27 cellular contexts compared by ENCODE assay signal in genomic region chr3:86168512-86168911, GRCh38.
"Had no signal": no experiment of that assay in that cellular context is flagged by ENCODE, and none has a peak within 500 bp of the region (broad histone marks: within the 10 kb centered on the region; RNA-seq: fewer than 3 reads in every experiment).

No MANE protein-coding gene starts in this region.

- H3K9me3 Mint-ChIP-seq: nephron; neural progenitor cell; stimulated activated naive CD8-positive, alpha-beta T cell treated with anti-CD3 and anti-CD28 coated beads, Interleukin-15, Interleukin-2, amounts not matched to agents 100 ng/mL and 50 ng/mL, for 24 hours had no signal

- H3K27ac Mint-ChIP-seq: naive thymus-derived CD4-positive, alpha-beta T cell; nephron; neural progenitor cell; stimulated activated naive B cell treated with anti-CD40 and anti-IgM and Interleukin-4, amounts not matched to agents 10 μg/mL and 1 μg/mL and 100 μg/mL, for 72 hours; stimulated activated naive CD8-positive, alpha-beta T cell treated with anti-CD3 and anti-CD28 coated beads, Interleukin-15, Interleukin-2, amounts not matched to agents 100 ng/mL and 50 ng/mL, for 24 hours had no signal

- H3K4me1 ChIP-seq: esophagus squamous epithelium, heart right ventricle, left lung, neural progenitor cell, prostate gland, spleen, suprapubic skin, transverse colon, upper lobe of right lung, uterus had no signal

- H3K9me3 ChIP-seq: esophagus squamous epithelium, heart right ventricle, left lung, prostate gland, suprapubic skin, transverse colon, upper lobe of right lung, uterus had no signal

- H3K27me3 ChIP-seq: esophagus squamous epithelium, heart right ventricle, left lung, neural progenitor cell, spleen, suprapubic skin, transverse colon, upper lobe of right lung, uterus had no signal

- H3K4me2 ChIP-seq: neural progenitor cell had no signal

- ATAC-seq: heart right ventricle; left cardiac atrium; left lung; naive thymus-derived CD4-positive, alpha-beta T cell; right cardiac atrium; stimulated activated naive B cell treated with anti-CD40 and anti-IgM and Interleukin-4, amounts not matched to agents 10 μg/mL and 1 μg/mL and 100 μg/mL, for 72 hours; upper lobe of right lung had no signal

- H3K4me3 ChIP-seq: coronary artery, esophagus squamous epithelium, heart right ventricle, left lung, neural progenitor cell, prostate gland, skin epidermis, spleen, suprapubic skin, transverse colon, upper lobe of right lung, uterus had no signal

- H3K4me3 Mint-ChIP-seq: naive thymus-derived CD4-positive, alpha-beta T cell; nephron; neural progenitor cell; stimulated activated naive B cell treated with anti-CD40 and anti-IgM and Interleukin-4, amounts not matched to agents 10 μg/mL and 1 μg/mL and 100 μg/mL, for 72 hours; stimulated activated naive CD8-positive, alpha-beta T cell treated with anti-CD3 and anti-CD28 coated beads, Interleukin-15, Interleukin-2, amounts not matched to agents 100 ng/mL and 50 ng/mL, for 24 hours had no signal

- H3K9ac ChIP-seq: neural progenitor cell had no signal

- H3K4me1 Mint-ChIP-seq: naive thymus-derived CD4-positive, alpha-beta T cell; nephron; neural progenitor cell; stimulated activated naive B cell treated with anti-CD40 and anti-IgM and Interleukin-4, amounts not matched to agents 10 μg/mL and 1 μg/mL and 100 μg/mL, for 72 hours had no signal

- H2AFZ ChIP-seq: neural progenitor cell had no signal

- H3K27ac ChIP-seq: coronary artery, esophagus squamous epithelium, heart right ventricle, left lung, neural progenitor cell, prostate gland, skin epidermis, spleen, suprapubic skin, transverse colon, upper lobe of right lung, uterus had no signal

- DNase-seq: dermis blood vessel endothelial cell; effector memory CD4-positive, alpha-beta T cell; esophagus squamous epithelium; foreskin melanocyte; glutamatergic neuron; heart right ventricle; hippocampal formation; left cardiac atrium; left lung; mesenchymal stem cell; midbrain; naive thymus-derived CD4-positive, alpha-beta T cell; nucleus accumbens; right cardiac atrium; spleen; stimulated activated CD4-positive, alpha-beta T cell treated with anti-CD3 and anti-CD28 coated beads, Interleukin-4, amount 100 ng/mL, for 4 hours; stimulated activated naive B cell treated with anti-CD40 and anti-IgM and Interleukin-4, amounts not matched to agents 10 μg/mL and 1 μg/mL and 100 μg/mL, for 72 hours; transverse colon; upper lobe of right lung; uterus had no signal

- H3K27me3 Mint-ChIP-seq: naive thymus-derived CD4-positive, alpha-beta T cell; stimulated activated naive B cell treated with anti-CD40 and anti-IgM and Interleukin-4, amounts not matched to agents 10 μg/mL and 1 μg/mL and 100 μg/mL, for 72 hours; stimulated activated naive CD8-positive, alpha-beta T cell treated with anti-CD3 and anti-CD28 coated beads, Interleukin-15, Interleukin-2, amounts not matched to agents 100 ng/mL and 50 ng/mL, for 24 hours had no signal

- H3K36me3 ChIP-seq: esophagus squamous epithelium, heart right ventricle, left lung, neural progenitor cell, prostate gland, spleen, suprapubic skin, transverse colon, upper lobe of right lung had no signal
